ENCODE assay signal across 8 cellular contexts in the genomic region with DNA sequence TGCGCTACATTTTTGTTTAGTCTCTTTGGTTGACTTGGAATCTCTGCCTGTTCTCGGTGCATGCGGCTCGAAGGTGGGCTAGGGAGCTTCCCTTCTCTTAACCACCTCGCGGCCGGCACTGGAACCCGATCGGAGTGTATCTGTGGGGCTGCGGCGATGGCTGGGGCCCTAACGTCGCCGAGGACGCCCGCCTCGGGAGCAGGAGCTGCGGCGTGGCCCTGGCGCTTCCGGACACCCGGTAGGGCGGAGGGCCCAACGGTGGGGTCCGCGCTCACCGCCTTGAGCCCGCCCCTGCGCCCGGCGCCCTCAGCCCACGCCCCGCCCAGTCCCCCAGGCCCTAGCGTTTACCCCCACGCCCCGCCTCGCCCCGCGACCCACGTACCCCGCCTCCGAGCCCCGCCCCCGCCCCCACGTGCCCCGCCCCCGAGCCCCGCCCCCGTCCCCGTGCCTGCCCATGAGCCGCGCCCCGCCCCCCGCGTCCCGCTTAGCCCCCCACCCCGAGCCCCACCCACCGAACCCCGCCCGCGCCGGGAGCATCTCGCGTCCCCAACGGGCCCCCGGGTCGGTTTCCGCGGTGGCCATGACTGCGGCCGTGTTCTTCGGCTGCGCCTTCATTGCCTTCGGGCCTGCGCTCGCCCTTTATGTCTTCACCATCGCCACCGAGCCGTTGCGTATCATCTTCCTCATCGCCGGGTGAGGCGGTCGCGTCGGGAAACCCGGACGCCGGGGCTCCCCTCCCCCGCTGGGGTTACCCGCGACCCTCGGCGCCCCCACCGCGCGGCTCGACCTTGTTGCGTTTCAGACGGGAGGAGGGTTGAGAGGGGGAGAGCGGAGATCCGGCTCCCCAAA. TPM values are rescaled to one million over a fixed set of nuclear protein-coding genes. Genes with fewer than 3 reads are reported as not detected.
A peak's percentile ranks its signal among the peaks of the same experiment; 100 is the strongest.
DNase-seq lines count a peak whose midpoint lies in the region; ATAC-seq and TF ChIP-seq lines count a peak whose summit lies in the region.

Gene APH1B, plus strand, starts transcription at position 562 of the 849 bp plus-strand sequence. Its CDS starts 19 bp downstream, at position 581.

- CTCF ChIA-PET in mammary epithelial cell (lab: Charles Lee; ENCODE audit: low non-redundant PET), result no interaction called here

- peak; percentile 76 for ATAC-seq in HG02852 (IDR thresholded peaks at IDR 0.05; ENCODE audit: unreplicated experiment)
- no peak for ATAC-seq in GM18873 (IDR thresholded peaks at IDR 0.05; ENCODE audit: low FRiP score, unreplicated experiment)

- H3K36me3 Mint-ChIP-seq in immature natural killer cell, result no peaks in the 10 kb centered on the region

- H3K4me2 ChIP-seq in mammary epithelial cell (ENCODE audit: insufficient read depth, low read depth, low read length), result peak within 1 kb of the TSS; percentile 97

- H3K36me3 ChIP-seq in WERI-Rb-1, result no peaks in the 10 kb centered on the region
- H3K36me3 ChIP-seq in mammary epithelial cell (ENCODE audit: insufficient read depth, low read length), result no peaks in the 10 kb centered on the region

- H3K27ac ChIP-seq in WERI-Rb-1 (peak within 1 kb of the TSS; percentile 66), mammary epithelial cell (ENCODE audit: insufficient read depth, low read depth, low read length) (peak within 1 kb of the TSS; percentile 66)

- WGBS in mammary epithelial cell (ENCODE audit: low coverage, missing lambda C conversion rate), result 2% methylated on average over 17 of the region's 102 CpGs

- no peaks in the 10 kb centered on the region for H3K79me2 ChIP-seq in mammary epithelial cell (ENCODE audit: insufficient read depth, low read length)

- peaks cover 39 to 57% of the 10 kb centered on the region in 2 donors for H3K4me1 Mint-ChIP-seq in immature natural killer cell

- no peaks in the 10 kb centered on the region for H3K9me3 Mint-ChIP-seq in immature natural killer cell

- no peak for TF ChIP-seq CTCF in GM13977 (IDR thresholded peaks at IDR 0.05; ENCODE audit: extremely low read depth, insufficient read depth, missing control alignments)
- TF ChIP-seq CTCF in WERI-Rb-1 (IDR thresholded peaks at IDR 0.05; ENCODE audit: low read depth, low read length), result no peak
- TF ChIP-seq CTCF in mammary epithelial cell (conservative IDR thresholded peaks at IDR 0.05 in 1 of 2, IDR thresholded peaks at IDR 0.05 in 1 of 2; ENCODE audit: extremely low read depth in 1 of 2, insufficient read depth in 1 of 2, low read depth in 1 of 2, low read length in 2 of 2), result peak in 1 of 2 donors; percentile 10

- H3K4me1 ChIP-seq in mammary epithelial cell (ENCODE audit: insufficient read depth, low read length), result peaks cover 13% of the 10 kb centered on the region

- peak within 1 kb of the TSS; percentile 83 to 94 (median 88) for H3K27ac Mint-ChIP-seq in immature natural killer cell

- no peaks in the 10 kb centered on the region for H4K20me1 ChIP-seq in mammary epithelial cell (ENCODE audit: insufficient read depth, low read length)

- H2AFZ ChIP-seq in mammary epithelial cell (ENCODE audit: low read depth, low read length), result peak within 1 kb of the TSS; percentile 99

- peak; percentile 89 for DNase-seq in GM13977 (ENCODE audit: low spot score)
- peak; percentile 78 to 81 for DNase-seq in NCI-H2081 (lab: John Stamatoyannopoulos, UW)
- peak; percentile 83 for DNase-seq in WERI-Rb-1
- peak; percentile 56 for DNase-seq in mammary epithelial cell
- peak; percentile 73 to 82 (median 78) for DNase-seq in immature natural killer cell
- peak; percentile 49 to 68 for DNase-seq in stimulated activated CD4-positive, alpha-beta T cell treated with anti-CD3 and anti-CD28 coated beads, Interleukin-12 subunit alpha, Interleukin-12 subunit beta, amount 100 ng/mL, for 24 hours (ENCODE audit: low read depth in 2 of 2)

- dilution Hi-C loops in mammary epithelial cell (cut with HindIII; ENCODE audit: low sequenced_read_pairs), result no loop called here

- BruUV-seq in mammary epithelial cell (replicated peaks; lab: Mats Ljungman, UMichigan), result TSS peak; percentile 74

- H3K9ac ChIP-seq in mammary epithelial cell (ENCODE audit: insufficient read depth, low read length), result peak within 1 kb of the TSS; percentile 69

- in situ Hi-C loops in GM13977 (cut with MboI; ENCODE audit: low pct_unique_long_range_greater_than_20kb, low sequenced_read_pairs, unreplicated experiment), result no loop called here
- in situ Hi-C loops in mammary epithelial cell (cut with MboI; ENCODE audit: low sequenced_read_pairs in 2 of 2), result loop anchor here in 1 of 2 donors (10.0 to 25.0 kb wide), 2 partner anchors 122 to 310 kb away; partner anchors contain the start of genes FBXL22 and RPS27L

- H3K4me3 Mint-ChIP-seq in immature natural killer cell, result peak within 1 kb of the TSS; percentile 90 to 93 (median 91)

- H3K9me3 ChIP-seq in WERI-Rb-1 (ENCODE audit: severe bottlenecking) (no peaks in the 10 kb centered on the region), mammary epithelial cell (replicated peaks; ENCODE audit: insufficient read depth, low read length) (no peaks in the 10 kb centered on the region)

- peak within 1 kb of the TSS; percentile 94 for H3K4me3 ChIP-seq in WERI-Rb-1 (ENCODE audit: low read depth, low read length)
- peak within 1 kb of the TSS; percentile 84 to 97 (median 85) for H3K4me3 ChIP-seq in mammary epithelial cell (replicated peaks in 1 of 3; ENCODE audit: insufficient read depth in 1 of 3, low read depth in 2 of 3, low read length in 3 of 3)

- intact Hi-C loops in mammary epithelial cell (cut with micrococcal nuclease), result loop anchor here (1.0 to 2.0 kb wide), 3 partner anchors 87 to 228 kb away; partner anchors contain the start of gene RPS27L

- no peaks in the 10 kb centered on the region for H3K27me3 ChIP-seq in WERI-Rb-1 (ENCODE audit: insufficient read depth, low read depth, severe bottlenecking)
- no peaks in the 10 kb centered on the region for H3K27me3 ChIP-seq in mammary epithelial cell (ENCODE audit: insufficient read depth, low read length)

- H3K27me3 Mint-ChIP-seq in immature natural killer cell (ENCODE audit: low read depth in 3 of 3), result peaks cover 2 to 5% (median 2%) of the 10 kb centered on the region in 3 donors

RNA-seq across cellular contexts. Expression of gene APH1B, which starts in this region (rescaled TPM):
- total RNA-seq in mammary epithelial cell, result 10 to 100 TPM; 15.8 to 18.4 TPM
- polyA plus RNA-seq in mammary epithelial cell (4.9 TPM), immature natural killer cell (1 to 10 TPM; 4.8 to 7.8 (median 5.7) TPM)
- 41.8 TPM for polyA minus RNA-seq in mammary epithelial cell
